In genomic region chr16:85003723-85004586, GRCh38 we compare ENCODE assay signal across 11 cellular contexts. TPM values are rescaled to one million over a fixed set of nuclear protein-coding genes. Genes with fewer than 3 reads are reported as not detected.
DNase-seq lines count a peak whose midpoint lies in the region; ATAC-seq, FAIRE-seq and TF ChIP-seq lines count a peak whose summit lies in the region.
"Had no signal": no experiment of that assay in that cellular context is flagged by ENCODE, and none has a peak within 500 bp of the region (broad histone marks: within the 10 kb centered on the region; RNA-seq: fewer than 3 reads in every experiment).

No MANE protein-coding gene starts in this region.

- intact Hi-C loops in left lung (cut with DNase I) (no loop called here), spleen (cut with DNase I; ENCODE audit: low total_unique reads) (no loop called here)

- no peak for FAIRE-seq in astrocyte (lab: Jason Lieb, UNC)

- H3K9me3 ChIP-seq in astrocyte (ENCODE audit: insufficient read depth, low read depth, low read length), result no peaks in the 10 kb centered on the region
- H3K9me3 ChIP-seq in left lung, result no peaks in the 10 kb centered on the region
- no peaks in the 10 kb centered on the region for H3K9me3 ChIP-seq in spleen

- H3K27ac ChIP-seq in astrocyte (ENCODE audit: low read depth, low read length) (peak overlapping the region; percentile 97), left lung (peak overlapping the region; percentile 68 to 83), spleen (peak overlapping the region in 5 of 8 donors; percentile 68 to 85 (median 71))
- H3K27ac ChIP-seq: SK-N-MC had no signal

- H2AFZ ChIP-seq in astrocyte (ENCODE audit: low read depth, low read length), result no peak overlapping the region

- peak overlapping the region; percentile 74 for H3K4me3 Mint-ChIP-seq in astrocyte (ENCODE audit: unreplicated experiment)

- H3K4me1 ChIP-seq in astrocyte (ENCODE audit: insufficient read depth, low read length), result peaks cover 60% of the 10 kb centered on the region
- H3K4me1 ChIP-seq in left lung, result peaks cover 28 to 100% of the 10 kb centered on the region in 2 donors
- H3K4me1 ChIP-seq in spleen, result peaks cover 13 to 100% (median 78%) of the 10 kb centered on the region in 6 donors

- H3K4me3 ChIP-seq in astrocyte (ENCODE audit: insufficient read depth, low read depth, low read length) (peak overlapping the region; percentile 11), left lung (peak overlapping the region in 1 of 2 donors; percentile 7), spleen (no peak overlapping the region)
- H3K4me3 ChIP-seq: SK-N-MC had no signal

- peak overlapping the region; percentile 89 for H3K27ac Mint-ChIP-seq in astrocyte (ENCODE audit: unreplicated experiment)

- no peaks in the 10 kb centered on the region for H3K27me3 Mint-ChIP-seq in astrocyte (ENCODE audit: low read depth, unreplicated experiment)

- peaks cover 24% of the 10 kb centered on the region for H4K20me1 ChIP-seq in astrocyte (ENCODE audit: insufficient read depth, low read length)

- peaks cover 58% of the 10 kb centered on the region for H3K4me1 Mint-ChIP-seq in astrocyte (ENCODE audit: low read depth, unreplicated experiment)

- TF ChIP-seq POLR2A in spleen (IDR thresholded peaks at IDR 0.05), result no peak

- peaks cover 94% of the 10 kb centered on the region for H3K79me2 ChIP-seq in astrocyte (ENCODE audit: insufficient read depth, low read length)

- H3K36me3 ChIP-seq in astrocyte (ENCODE audit: insufficient read depth, low read length) (no peaks in the 10 kb centered on the region), left lung (peaks cover 0 to 16% of the 10 kb centered on the region in 2 donors), spleen (peaks cover 0 to 43% (median 2%) of the 10 kb centered on the region in 6 donors)

- 69 to 75% (median 75%) methylated on average over 16 of the region's 16 CpGs for WGBS in spleen, 5 donors

- H3K9ac ChIP-seq in astrocyte (ENCODE audit: low read length), result peak overlapping the region; percentile 71

- H3K4me2 ChIP-seq in astrocyte (ENCODE audit: low read length), result peak overlapping the region; percentile 82

- H3K27me3 ChIP-seq in astrocyte (ENCODE audit: insufficient read depth, low read length), result no peaks in the 10 kb centered on the region
- no peaks in the 10 kb centered on the region for H3K27me3 ChIP-seq in left lung
- no peaks in the 10 kb centered on the region for H3K27me3 ChIP-seq in spleen (replicated peaks in 1 of 7)

- H3K36me3 Mint-ChIP-seq in astrocyte (ENCODE audit: low read depth, unreplicated experiment), result peaks cover 4% of the 10 kb centered on the region

- DNase-seq in EH (ENCODE audit: low read depth) (peak; percentile 37), astrocyte (ENCODE audit: low read depth) (no peak), left lung (no peak), spleen (no peak), GDM1 (lab: John Stamatoyannopoulos, UW) (no peak), islet precursor cell (no peak)
- DNase-seq: cerebellar nuclear complex, occipital lobe had no signal

- ATAC-seq in left lung (peak; percentile 15), HG03025 (IDR thresholded peaks at IDR 0.05; ENCODE audit: low FRiP score, unreplicated experiment) (no peak), HG03432 (IDR thresholded peaks at IDR 0.05; ENCODE audit: unreplicated experiment) (no peak)

- H3K9me3 Mint-ChIP-seq in astrocyte (ENCODE audit: unreplicated experiment), result no peaks in the 10 kb centered on the region

- TF ChIP-seq CTCF in astrocyte (IDR thresholded peaks at IDR 0.05; ENCODE audit: insufficient read depth, low read depth, low read length) (no peak), left lung (IDR thresholded peaks at IDR 0.05) (no peak), spleen (IDR thresholded peaks at IDR 0.05 in 8 of 11, conservative IDR thresholded peaks at IDR 0.05 in 3 of 11) (no peak)

RNA-seq across cellular contexts. Expression of gene ZDHHC7, which starts 7.4 kb away (rescaled TPM):
- total RNA-seq in astrocyte (56.2 and 59.2 TPM in 2 replicates), left lung (10 to 100 TPM; 69.8 to 82.3 TPM), spleen (10 to 100 TPM; 39.3 to 87.1 (median 52.3) TPM)
- 10 to 100 TPM; 10.3 to 21.5 (median 16.0) TPM for polyA plus RNA-seq in spleen

RNA-seq across cellular contexts. Expression of gene KIAA0513, which starts 23.6 kb away (rescaled TPM):
- total RNA-seq in astrocyte (6.2 and 7.5 TPM in 2 replicates), left lung (10 to 100 TPM; 22.6 to 31.7 TPM), spleen (10 to 100 TPM; 21.4 to 30.0 (median 23.3) TPM)
- 1 to 10 TPM; 1.7 to 6.0 (median 2.0) TPM for polyA plus RNA-seq in spleen
